ENCODE assay signal across 19 cellular contexts in the genomic region with DNA sequence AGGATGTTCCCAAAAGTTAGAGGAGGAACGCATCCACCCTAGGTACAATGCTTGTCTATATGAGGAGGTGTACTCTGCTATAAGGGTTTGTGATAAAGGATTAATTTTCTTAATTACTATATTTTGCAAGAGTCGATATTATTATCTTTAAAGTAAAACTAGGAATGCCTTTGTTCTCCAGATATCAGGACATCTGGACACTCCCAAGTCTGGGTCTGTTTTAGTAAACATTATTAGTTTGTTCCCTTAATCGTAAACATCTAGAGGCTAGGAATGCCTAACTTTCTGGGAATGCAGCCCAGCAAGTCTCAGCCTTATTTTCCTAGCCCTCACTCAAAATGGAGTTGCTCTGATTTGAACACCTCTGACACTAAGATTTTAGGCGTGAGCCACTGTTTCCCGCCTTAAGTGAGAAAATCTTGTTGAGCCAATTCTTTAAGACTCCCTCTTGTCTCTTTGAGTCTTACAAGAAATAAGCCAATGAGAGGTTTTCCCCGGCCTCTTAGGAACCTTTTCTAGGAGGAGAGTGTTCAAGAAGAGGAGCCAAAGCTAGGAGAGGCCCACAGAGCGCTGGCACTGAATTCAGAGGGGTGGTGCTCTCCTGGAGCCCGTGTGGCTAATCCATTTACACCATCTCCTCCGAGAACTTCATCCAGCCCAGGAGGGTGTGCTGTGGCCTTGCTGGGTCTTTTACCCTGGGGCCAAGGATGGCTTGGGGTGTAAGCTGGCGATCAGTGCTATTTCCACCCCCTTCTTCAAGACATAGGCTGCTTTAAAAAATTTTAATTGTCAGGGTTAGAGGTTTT. TPM values are rescaled to one million over a fixed set of nuclear protein-coding genes. Genes with fewer than 3 reads are reported as not detected.
A peak's percentile ranks its signal among the peaks of the same experiment; 100 is the strongest.
DNase-seq lines count a peak whose midpoint lies in the region; ATAC-seq and TF ChIP-seq lines count a peak whose summit lies in the region.
"Had no signal": no experiment of that assay in that cellular context is flagged by ENCODE, and none has a peak within 500 bp of the region (broad histone marks: within the 10 kb centered on the region; RNA-seq: fewer than 3 reads in every experiment).

No MANE protein-coding gene starts in this region.

- CTCF ChIA-PET in activated CD4-positive, alpha-beta T cell treated with anti-CD3 and anti-CD28 coated beads, Interleukin-2, amount 10 ng/mL, durations not matched to agents 7 days and 5 days (lab: Charles Lee), result no interaction called here
- CTCF ChIA-PET in activated CD8-positive, alpha-beta T cell treated with anti-CD3 and anti-CD28 coated beads, Interleukin-2, amount 10 ng/mL, durations not matched to agents 7 days and 5 days (lab: Charles Lee), result interaction anchor here (1.3 to 5.2 kb wide), 7 partner anchors 9 to 66 kb away, joined by 4 to 31 read pairs (median 6); no protein-coding TSS in a partner anchor

- POLR2A ChIA-PET in activated CD4-positive, alpha-beta T cell treated with anti-CD3 and anti-CD28 coated beads, Interleukin-2, amount 10 ng/mL, durations not matched to agents 7 days and 5 days (lab: Charles Lee), result interaction anchor here (1.3 kb wide), 1 partner anchor 43 kb away, joined by 3 read pairs; no protein-coding TSS in a partner anchor
- POLR2A ChIA-PET in activated CD8-positive, alpha-beta T cell treated with anti-CD3 and anti-CD28 coated beads, Interleukin-2, amount 10 ng/mL, durations not matched to agents 7 days and 5 days (lab: Charles Lee), result interaction anchor here (0.9 to 19.7 kb wide), 7 partner anchors 9 to 65 kb away, joined by 3 to 454 read pairs (median 5); a partner anchor contains a TSS

- no peaks in the 10 kb centered on the region for H3K36me3 ChIP-seq in transverse colon
- H3K36me3 ChIP-seq: ovary, thyroid gland had no signal

- intact Hi-C loops in transverse colon (cut with DNase I; ENCODE audit: low total_unique reads), result no loop called here

- H3K4me3 Mint-ChIP-seq in activated CD4-positive, alpha-beta T cell treated with anti-CD3 and anti-CD28 coated beads, Interleukin-2, amount 10 ng/mL, durations not matched to agents 7 days and 5 days, result no peak overlapping the region
- no peak overlapping the region for H3K4me3 Mint-ChIP-seq in activated CD8-positive, alpha-beta T cell treated with anti-CD3 and anti-CD28 coated beads, Interleukin-2, amount 10 ng/mL, durations not matched to agents 7 days and 5 days
- H3K4me3 Mint-ChIP-seq in immature natural killer cell, result peak overlapping the region; percentile 21 to 79 (median 73)

- H3K9me3 ChIP-seq in transverse colon, result no peaks in the 10 kb centered on the region
- H3K9me3 ChIP-seq: A549, ovary, thyroid gland had no signal

- ATAC-seq in activated CD8-positive, alpha-beta T cell treated with anti-CD3 and anti-CD28 coated beads, Interleukin-2, amount 10 ng/mL, durations not matched to agents 7 days and 5 days, result no peak
- ATAC-seq in GM18909 (IDR thresholded peaks at IDR 0.05; ENCODE audit: poor library complexity, unreplicated experiment), result no peak
- ATAC-seq: left colon, PC-3 had no signal

- in situ Hi-C loops in transverse colon (cut with MboI; ENCODE audit: low pct_ligation_motif_present in 1 of 4, low pct_unique_long_range_greater_than_20kb in 1 of 4, low sequenced_read_pairs in 3 of 4), result loop anchor here (25.0 kb wide), 2 partner anchors 181 to 1056 kb away; a partner anchor contains a TSS

- H3K27me3 ChIP-seq in transverse colon, result no peaks in the 10 kb centered on the region
- H3K27me3 ChIP-seq: ovary, thyroid gland had no signal

- H3K4me1 ChIP-seq in transverse colon, result peaks cover 0 to 13% (median 4%) of the 10 kb centered on the region in 4 donors
- H3K4me1 ChIP-seq: A549 had no signal

- H3K4me3 ChIP-seq in transverse colon, result no peak overlapping the region
- H3K4me3 ChIP-seq: A549, GM23248, ovary, thyroid gland had no signal

- peak overlapping the region; percentile 98 for H3K27ac Mint-ChIP-seq in activated CD4-positive, alpha-beta T cell treated with anti-CD3 and anti-CD28 coated beads, Interleukin-2, amount 10 ng/mL, durations not matched to agents 7 days and 5 days
- peak overlapping the region; percentile 88 for H3K27ac Mint-ChIP-seq in activated CD8-positive, alpha-beta T cell treated with anti-CD3 and anti-CD28 coated beads, Interleukin-2, amount 10 ng/mL, durations not matched to agents 7 days and 5 days
- peak overlapping the region; percentile 85 to 95 (median 94) for H3K27ac Mint-ChIP-seq in immature natural killer cell

- H3K27ac ChIP-seq in transverse colon, result peak overlapping the region in 3 of 4 donors; percentile 1 to 52 (median 35)
- H3K27ac ChIP-seq: A549, GM23248, ovary had no signal

- DNase-seq in activated CD4-positive, alpha-beta T cell treated with anti-CD3 and anti-CD28 coated beads, Interleukin-2, amount 10 ng/mL, durations not matched to agents 7 days and 5 days, result no peak
- DNase-seq in activated CD4-positive, alpha-beta T cell treated with anti-CD3 and anti-CD28 coated beads for 48 hours, result no peak
- no peak for DNase-seq in activated CD8-positive, alpha-beta T cell treated with anti-CD3 and anti-CD28 coated beads, Interleukin-2, amount 10 ng/mL, durations not matched to agents 7 days and 5 days
- DNase-seq in immature natural killer cell (no peak), transverse colon (no peak), COLO829 (ENCODE audit: low spot score) (no peak)
- DNase-seq in stimulated activated CD4-positive, alpha-beta T cell treated with anti-CD3 and anti-CD28 coated beads, Interleukin-1b, Interleukin-23, amount 100 ng/mL, for 48 hours, result no peak
- DNase-seq: foreskin fibroblast, GM23248, KG1, left colon, NCI-H1092, NCI-H748 treated with DMSO at 0.1 percent for 48 hours, ovary, PC-3 had no signal

- H3K27me3 Mint-ChIP-seq in activated CD4-positive, alpha-beta T cell treated with anti-CD3 and anti-CD28 coated beads, Interleukin-2, amount 10 ng/mL, durations not matched to agents 7 days and 5 days, result no peaks in the 10 kb centered on the region
- no peaks in the 10 kb centered on the region for H3K27me3 Mint-ChIP-seq in activated CD8-positive, alpha-beta T cell treated with anti-CD3 and anti-CD28 coated beads, Interleukin-2, amount 10 ng/mL, durations not matched to agents 7 days and 5 days (ENCODE audit: low read depth)
- peaks cover 2 to 5% (median 3%) of the 10 kb centered on the region in 3 donors for H3K27me3 Mint-ChIP-seq in immature natural killer cell (ENCODE audit: low read depth in 3 of 3)

- no peak for TF ChIP-seq EP300 in transverse colon (IDR thresholded peaks at IDR 0.05; ENCODE audit: low read depth)

- H3K36me3 Mint-ChIP-seq in activated CD4-positive, alpha-beta T cell treated with anti-CD3 and anti-CD28 coated beads, Interleukin-2, amount 10 ng/mL, durations not matched to agents 7 days and 5 days (ENCODE audit: low read depth), result peaks cover 8% of the 10 kb centered on the region
- peaks cover 4% of the 10 kb centered on the region for H3K36me3 Mint-ChIP-seq in activated CD8-positive, alpha-beta T cell treated with anti-CD3 and anti-CD28 coated beads, Interleukin-2, amount 10 ng/mL, durations not matched to agents 7 days and 5 days (ENCODE audit: low read depth)
- no peaks in the 10 kb centered on the region for H3K36me3 Mint-ChIP-seq in immature natural killer cell

- H3K9me3 Mint-ChIP-seq in activated CD4-positive, alpha-beta T cell treated with anti-CD3 and anti-CD28 coated beads, Interleukin-2, amount 10 ng/mL, durations not matched to agents 7 days and 5 days, result peaks cover 3% of the 10 kb centered on the region
- no peaks in the 10 kb centered on the region for H3K9me3 Mint-ChIP-seq in activated CD8-positive, alpha-beta T cell treated with anti-CD3 and anti-CD28 coated beads, Interleukin-2, amount 10 ng/mL, durations not matched to agents 7 days and 5 days (ENCODE audit: insufficient read depth)
- no peaks in the 10 kb centered on the region for H3K9me3 Mint-ChIP-seq in immature natural killer cell

- H3K4me1 Mint-ChIP-seq in activated CD4-positive, alpha-beta T cell treated with anti-CD3 and anti-CD28 coated beads, Interleukin-2, amount 10 ng/mL, durations not matched to agents 7 days and 5 days, result peaks cover 97% of the 10 kb centered on the region
- H3K4me1 Mint-ChIP-seq in activated CD8-positive, alpha-beta T cell treated with anti-CD3 and anti-CD28 coated beads, Interleukin-2, amount 10 ng/mL, durations not matched to agents 7 days and 5 days (ENCODE audit: low read depth), result peaks cover 99% of the 10 kb centered on the region
- H3K4me1 Mint-ChIP-seq in immature natural killer cell, result peaks cover 38 to 48% of the 10 kb centered on the region in 2 donors

- no peak for TF ChIP-seq CTCF in transverse colon (IDR thresholded peaks at IDR 0.05)

- 52 to 73% methylated on average over 3 to 10 of the region's 10 CpGs for WGBS in transverse colon (ENCODE audit: low coverage in 1 of 2), 2 donors

- TF ChIP-seq POLR2A in transverse colon (IDR thresholded peaks at IDR 0.05), result no peak

RNA-seq across cellular contexts. Expression of a gene that starts 40.9 kb away (rescaled TPM):
- total RNA-seq in activated CD4-positive, alpha-beta T cell treated with anti-CD3 and anti-CD28 coated beads, Interleukin-2, amount 10 ng/mL, durations not matched to agents 7 days and 5 days, result 100 to 1,000 TPM; 110 to 117 TPM
- total RNA-seq in activated CD8-positive, alpha-beta T cell treated with anti-CD3 and anti-CD28 coated beads, Interleukin-2, amount 10 ng/mL, durations not matched to agents 7 days and 5 days, result 100 to 1,000 TPM; 104 to 110 TPM
- 100 to 1,000 TPM; 196 to 261 (median 223) TPM for polyA plus RNA-seq in immature natural killer cell
- 10 to 100 TPM; 43.0 to 87.2 (median 61.6) TPM for total RNA-seq in transverse colon

RNA-seq across cellular contexts. Expression of a gene that starts 41.5 kb away (rescaled TPM):
- total RNA-seq in activated CD4-positive, alpha-beta T cell treated with anti-CD3 and anti-CD28 coated beads, Interleukin-2, amount 10 ng/mL, durations not matched to agents 7 days and 5 days, result 100 to 1,000 TPM; 281 to 323 TPM
- 100 to 1,000 TPM; 171 to 173 TPM for total RNA-seq in activated CD8-positive, alpha-beta T cell treated with anti-CD3 and anti-CD28 coated beads, Interleukin-2, amount 10 ng/mL, durations not matched to agents 7 days and 5 days
- polyA plus RNA-seq in immature natural killer cell, result 10 to 100 TPM; 29.6 to 50.9 (median 43.2) TPM
- total RNA-seq in transverse colon, result 1 to 10 TPM in 2 of 4 donors, under 1 TPM in 1, not detected in 1; 0.14 to 5.4 (median 4.9) TPM
- total RNA-seq: GM23248, PC-3, SK-MEL-5 had no signal

RNA-seq across cellular contexts. Expression of a gene that starts 58.2 kb away (rescaled TPM):
- total RNA-seq in activated CD4-positive, alpha-beta T cell treated with anti-CD3 and anti-CD28 coated beads, Interleukin-2, amount 10 ng/mL, durations not matched to agents 7 days and 5 days, result not detected
- total RNA-seq in activated CD8-positive, alpha-beta T cell treated with anti-CD3 and anti-CD28 coated beads, Interleukin-2, amount 10 ng/mL, durations not matched to agents 7 days and 5 days, result not detected
- not detected for polyA plus RNA-seq in immature natural killer cell
- under 1 TPM in 2 of 4 donors, not detected in 2; 0.27 to 0.48 TPM for total RNA-seq in transverse colon
- total RNA-seq: GM23248, PC-3 had no signal
- polyA plus RNA-seq: GM23248 had no signal

Comparison
In these comparisons a context has a peak if more than half of its experiments do, and no peak if none do; other contexts are left out.
1. H3K4me3 Mint-ChIP-seq: peak in immature natural killer cell (5 of 5); none in activated CD4-positive, alpha-beta T cell treated with anti-CD3 and anti-CD28 coated beads, Interleukin-2, amount 10 ng/mL, durations not matched to agents 7 days and 5 days (single experiment) and activated CD8-positive, alpha-beta T cell treated with anti-CD3 and anti-CD28 coated beads, Interleukin-2, amount 10 ng/mL, durations not matched to agents 7 days and 5 days (single experiment).
2. RNA of a gene that starts 41.5 kb away (total RNA-seq): 281 to 323 TPM in activated CD4-positive, alpha-beta T cell treated with anti-CD3 and anti-CD28 coated beads, Interleukin-2, amount 10 ng/mL, durations not matched to agents 7 days and 5 days and 171 to 173 TPM in activated CD8-positive, alpha-beta T cell treated with anti-CD3 and anti-CD28 coated beads, Interleukin-2, amount 10 ng/mL, durations not matched to agents 7 days and 5 days; 0.14 to 5.4 TPM in transverse colon; every median in the first group is over 10 times any median in the second.
3. Peak in every context shown above with its lines, with median percentiles within 50 percentile points of each other: H3K27ac Mint-ChIP-seq.